1 cellular context compared by ENCODE assay signal in the genomic region with DNA sequence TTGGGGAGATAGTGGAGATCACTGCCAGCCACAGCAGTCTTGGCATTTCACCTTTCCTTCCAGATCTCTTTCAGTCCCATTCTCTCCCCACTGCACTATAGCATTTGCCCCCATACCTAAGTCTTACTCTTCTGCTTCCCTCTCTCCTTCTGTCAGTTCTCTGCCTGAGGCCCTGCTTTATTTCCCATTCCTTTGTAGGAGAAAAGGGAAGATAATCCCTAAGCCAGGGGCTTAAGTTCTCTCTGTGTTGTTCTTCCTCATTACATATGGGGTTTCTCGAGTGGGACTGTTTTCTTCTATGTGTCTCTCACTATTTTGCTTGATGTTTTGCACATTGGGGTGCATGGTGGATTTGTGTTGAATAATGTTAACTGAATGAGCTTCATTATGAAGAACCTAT.
TF ChIP-seq lines count a peak whose summit lies in the region.

No MANE protein-coding gene starts in this region.

TF ChIP-seq in GM23338, 12 proteins besides CTCF, POLR2A, EP300 and RAD21 (continued from another document):
- TF ChIP-seq, protein P1, sequence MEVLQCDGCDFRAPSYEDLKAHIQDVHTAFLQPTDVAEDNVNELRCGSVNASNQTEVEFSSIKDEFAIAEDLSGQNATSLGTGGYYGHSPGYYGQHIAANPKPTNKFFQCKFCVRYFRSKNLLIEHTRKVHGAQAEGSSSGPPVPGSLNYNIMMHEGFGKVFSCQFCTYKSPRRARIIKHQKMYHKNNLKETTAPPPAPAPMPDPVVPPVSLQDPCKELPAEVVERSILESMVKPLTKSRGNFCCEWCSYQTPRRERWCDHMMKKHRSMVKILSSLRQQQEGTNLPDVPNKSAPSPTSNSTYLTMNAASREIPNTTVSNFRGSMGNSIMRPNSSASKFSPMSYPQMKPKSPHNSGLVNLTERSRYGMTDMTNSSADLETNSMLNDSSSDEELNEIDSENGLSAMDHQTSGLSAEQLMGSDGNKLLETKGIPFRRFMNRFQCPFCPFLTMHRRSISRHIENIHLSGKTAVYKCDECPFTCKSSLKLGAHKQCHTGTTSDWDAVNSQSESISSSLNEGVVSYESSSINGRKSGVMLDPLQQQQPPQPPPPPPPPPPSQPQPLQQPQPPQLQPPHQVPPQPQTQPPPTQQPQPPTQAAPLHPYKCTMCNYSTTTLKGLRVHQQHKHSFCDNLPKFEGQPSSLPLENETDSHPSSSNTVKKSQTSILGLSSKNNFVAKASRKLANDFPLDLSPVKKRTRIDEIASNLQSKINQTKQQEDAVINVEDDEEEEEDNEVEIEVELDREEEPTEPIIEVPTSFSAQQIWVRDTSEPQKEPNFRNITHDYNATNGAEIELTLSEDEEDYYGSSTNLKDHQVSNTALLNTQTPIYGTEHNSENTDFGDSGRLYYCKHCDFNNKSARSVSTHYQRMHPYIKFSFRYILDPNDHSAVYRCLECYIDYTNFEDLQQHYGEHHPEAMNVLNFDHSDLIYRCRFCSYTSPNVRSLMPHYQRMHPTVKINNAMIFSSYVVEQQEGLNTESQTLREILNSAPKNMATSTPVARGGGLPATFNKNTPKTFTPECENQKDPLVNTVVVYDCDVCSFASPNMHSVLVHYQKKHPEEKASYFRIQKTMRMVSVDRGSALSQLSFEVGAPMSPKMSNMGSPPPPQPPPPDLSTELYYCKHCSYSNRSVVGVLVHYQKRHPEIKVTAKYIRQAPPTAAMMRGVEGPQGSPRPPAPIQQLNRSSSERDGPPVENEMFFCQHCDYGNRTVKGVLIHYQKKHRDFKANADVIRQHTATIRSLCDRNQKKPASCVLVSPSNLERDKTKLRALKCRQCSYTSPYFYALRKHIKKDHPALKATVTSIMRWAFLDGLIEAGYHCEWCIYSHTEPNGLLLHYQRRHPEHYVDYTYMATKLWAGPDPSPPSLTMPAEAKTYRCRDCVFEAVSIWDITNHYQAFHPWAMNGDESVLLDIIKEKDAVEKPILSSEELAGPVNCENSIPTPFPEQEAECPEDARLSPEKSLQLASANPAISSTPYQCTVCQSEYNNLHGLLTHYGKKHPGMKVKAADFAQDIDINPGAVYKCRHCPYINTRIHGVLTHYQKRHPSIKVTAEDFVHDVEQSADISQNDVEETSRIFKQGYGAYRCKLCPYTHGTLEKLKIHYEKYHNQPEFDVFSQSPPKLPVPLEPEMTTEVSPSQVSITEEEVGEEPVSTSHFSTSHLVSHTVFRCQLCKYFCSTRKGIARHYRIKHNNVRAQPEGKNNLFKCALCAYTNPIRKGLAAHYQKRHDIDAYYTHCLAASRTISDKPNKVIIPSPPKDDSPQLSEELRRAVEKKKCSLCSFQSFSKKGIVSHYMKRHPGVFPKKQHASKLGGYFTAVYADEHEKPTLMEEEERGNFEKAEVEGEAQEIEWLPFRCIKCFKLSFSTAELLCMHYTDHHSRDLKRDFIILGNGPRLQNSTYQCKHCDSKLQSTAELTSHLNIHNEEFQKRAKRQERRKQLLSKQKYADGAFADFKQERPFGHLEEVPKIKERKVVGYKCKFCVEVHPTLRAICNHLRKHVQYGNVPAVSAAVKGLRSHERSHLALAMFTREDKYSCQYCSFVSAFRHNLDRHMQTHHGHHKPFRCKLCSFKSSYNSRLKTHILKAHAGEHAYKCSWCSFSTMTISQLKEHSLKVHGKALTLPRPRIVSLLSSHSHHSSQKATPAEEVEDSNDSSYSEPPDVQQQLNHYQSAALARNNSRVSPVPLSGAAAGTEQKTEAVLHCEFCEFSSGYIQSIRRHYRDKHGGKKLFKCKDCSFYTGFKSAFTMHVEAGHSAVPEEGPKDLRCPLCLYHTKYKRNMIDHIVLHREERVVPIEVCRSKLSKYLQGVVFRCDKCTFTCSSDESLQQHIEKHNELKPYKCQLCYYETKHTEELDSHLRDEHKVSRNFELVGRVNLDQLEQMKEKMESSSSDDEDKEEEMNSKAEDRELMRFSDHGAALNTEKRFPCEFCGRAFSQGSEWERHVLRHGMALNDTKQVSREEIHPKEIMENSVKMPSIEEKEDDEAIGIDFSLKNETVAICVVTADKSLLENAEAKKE (CRISPR knock-in tag; IDR thresholded peaks at IDR 0.05) = no peak
- TF ChIP-seq NANOG (IDR thresholded peaks at IDR 0.05; ENCODE audit: borderline replicate concordance) = no peak
- no peak for TF ChIP-seq STAT1 (IDR thresholded peaks at IDR 0.05; ENCODE audit: unreplicated experiment)
- TF ChIP-seq CREB1 (CRISPR knock-in tag; IDR thresholded peaks at IDR 0.05; ENCODE audit: low read depth) = no peak
- no peak for TF ChIP-seq ZNF114 (CRISPR knock-in tag; IDR thresholded peaks at IDR 0.05)
- no peak for TF ChIP-seq JUNB (IDR thresholded peaks at IDR 0.05; ENCODE audit: unreplicated experiment)
- TF ChIP-seq EZH2phosphoT487 (IDR thresholded peaks at IDR 0.05; ENCODE audit: unreplicated experiment) = no peak
TF ChIP-seq in GM23338: peak in this region for 0.
